ENCODE assay signal across 18 cellular contexts in the genomic region with DNA sequence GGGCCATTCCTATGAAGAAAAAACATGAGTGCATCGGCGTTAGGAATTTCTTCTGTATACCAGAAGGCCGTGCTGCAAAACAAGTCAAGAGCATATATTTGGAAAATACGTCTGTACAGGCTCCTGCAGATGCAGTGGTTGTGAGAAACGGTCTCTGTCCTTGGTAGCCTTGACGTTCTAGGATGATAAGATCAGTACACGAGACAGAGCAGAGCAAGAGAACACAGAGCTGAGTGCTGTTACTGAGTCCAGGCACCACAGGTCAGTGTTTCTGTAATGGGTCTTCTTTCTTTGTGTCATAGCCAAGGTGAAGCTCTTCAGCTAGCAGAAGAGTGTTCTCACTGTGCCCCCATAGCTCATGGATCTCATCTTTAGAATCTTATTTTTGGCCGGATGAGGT.
A peak's percentile ranks its signal among the peaks of the same experiment; 100 is the strongest.
DNase-seq lines count a peak whose midpoint lies in the region; ATAC-seq and TF ChIP-seq lines count a peak whose summit lies in the region.
"Had no signal": no experiment of that assay in that cellular context is flagged by ENCODE, and none has a peak within 500 bp of the region (broad histone marks: within the 10 kb centered on the region; RNA-seq: fewer than 3 reads in every experiment).

No MANE protein-coding gene starts in this region.

- H3K27me3 ChIP-seq in breast epithelium = no peaks in the 10 kb centered on the region
- H3K27me3 ChIP-seq: ascending aorta, left lung had no signal

- H3K9me3 Mint-ChIP-seq in central memory CD8-positive, alpha-beta T cell = no peaks in the 10 kb centered on the region

- peaks cover 37% of the 10 kb centered on the region for H3K4me1 Mint-ChIP-seq in central memory CD8-positive, alpha-beta T cell

- DNase-seq in T47D (ENCODE audit: low read depth in 1 of 2, low spot score in 1 of 2) (peak; percentile 58 to 74), breast epithelium (ENCODE audit: low spot score in 2 of 2) (no peak), HuH-7.5 (ENCODE audit: low spot score) (no peak), D341Med (ENCODE audit: low spot score) (no peak)
- DNase-seq in central memory CD8-positive, alpha-beta T cell (ENCODE audit: low spot score in 2 of 2) = no peak
- peak; percentile 6 for DNase-seq in stimulated activated CD8-positive, alpha-beta memory T cell treated with anti-CD3 and anti-CD28 coated beads, Interleukin-4, amount 100 ng/mL, for 48 hours
- DNase-seq: activated CD4-positive, CD25-positive, alpha-beta regulatory T cell treated with anti-CD3 and anti-CD28 coated beads, Interleukin-2, amount 50 U/mL, for 72 hours; activated effector memory CD4-positive, alpha-beta T cell treated with anti-CD3 and anti-CD28 coated beads, Interleukin-2, amount 50 U/mL, for 16 hours; central memory CD4-positive, alpha-beta T cell; H7; left lung; midbrain; MV-4-11; NCI-H187 treated with DMSO at 0.1 percent for 48 hours; RPMI8226 had no signal

- no peak for TF ChIP-seq CTCF in breast epithelium (IDR thresholded peaks at IDR 0.05)

- no peak overlapping the region for H3K27ac ChIP-seq in breast epithelium
- H3K27ac ChIP-seq: ascending aorta, epithelial cell of prostate, left lung had no signal

- H3K36me3 Mint-ChIP-seq in central memory CD8-positive, alpha-beta T cell (ENCODE audit: insufficient read depth) = peaks cover 66% of the 10 kb centered on the region

- no peak overlapping the region for H3K4me3 ChIP-seq in breast epithelium
- H3K4me3 ChIP-seq: ascending aorta, left lung had no signal

- no peak for ATAC-seq in central memory CD8-positive, alpha-beta T cell (replicated peaks; ENCODE audit: extremely low read depth, poor library complexity, severe bottlenecking)
- ATAC-seq: left lung had no signal

- H3K36me3 ChIP-seq in breast epithelium = no peaks in the 10 kb centered on the region

- no peak for TF ChIP-seq RAD21 in Ishikawa (IDR thresholded peaks at IDR 0.05; ENCODE audit: low read depth)

- peak overlapping the region; percentile 53 for H3K27ac Mint-ChIP-seq in central memory CD8-positive, alpha-beta T cell (ENCODE audit: low read depth)

- no peaks in the 10 kb centered on the region for H3K4me1 ChIP-seq in breast epithelium
- H3K4me1 ChIP-seq: ascending aorta had no signal

- intact Hi-C loops in breast epithelium (cut with DNase I; ENCODE audit: low total_unique reads) = no loop called here

- H3K4me3 Mint-ChIP-seq in central memory CD8-positive, alpha-beta T cell = no peak overlapping the region

- no peak for TF ChIP-seq POLR2A in breast epithelium (IDR thresholded peaks at IDR 0.05)

- H3K27me3 Mint-ChIP-seq in central memory CD8-positive, alpha-beta T cell = no peaks in the 10 kb centered on the region

- in situ Hi-C loops in T47D (cut with HindIII; ENCODE audit: low pct_unique_long_range_greater_than_20kb, low sequenced_read_pairs) = no loop called here

- no peak for TF ChIP-seq EP300 in Ishikawa (IDR thresholded peaks at IDR 0.05; ENCODE audit: borderline replicate concordance)

- H3K9me3 ChIP-seq in breast epithelium = no peaks in the 10 kb centered on the region
- H3K9me3 ChIP-seq: ascending aorta, left lung had no signal

TF ChIP-seq in Ishikawa, 13 proteins besides CTCF, POLR2A, EP300 and RAD21:
- TF ChIP-seq REST (IDR thresholded peaks at IDR 0.05; ENCODE audit: low read depth) (peak; percentile 23; the same call in 1 of the 2 replicates), TAF1 (IDR thresholded peaks at IDR 0.05; ENCODE audit: low read depth) (no peak)

Comparison
In these comparisons a context has a peak if more than half of its experiments do, and no peak if none do; other contexts are left out.
1. DNase-seq: peak in T47D (2 of 2) and stimulated activated CD8-positive, alpha-beta memory T cell treated with anti-CD3 and anti-CD28 coated beads, Interleukin-4, amount 100 ng/mL, for 48 hours (single experiment); none in breast epithelium (0 of 2), central memory CD8-positive, alpha-beta T cell (0 of 2), HuH-7.5 (single experiment) and D341Med (single experiment).